7 cellular contexts compared by ENCODE assay signal in genomic region chr12:54294152-54294913, GRCh38. TPM values are rescaled to one million over a fixed set of nuclear protein-coding genes. Genes with fewer than 3 reads are reported as not detected.
DNase-seq lines count a peak whose midpoint lies in the region; ATAC-seq, FAIRE-seq and TF ChIP-seq lines count a peak whose summit lies in the region.

No MANE protein-coding gene starts in this region.

- peaks cover 5% of the 10 kb centered on the region for H3K4me1 ChIP-seq in keratinocyte (ENCODE audit: control insufficient read depth, extremely low read depth, insufficient read depth, low read length)

- H3K27ac ChIP-seq in brain microvascular endothelial cell (no peak overlapping the region), keratinocyte (ENCODE audit: control insufficient read depth, insufficient read depth, low read length) (no peak overlapping the region)

- H3K4me3 Mint-ChIP-seq in T-helper 2 cell treated with Interferon-gamma antibody and Interleukin-4, amounts not matched to agents 5 μg/mL and 100 μg/mL, for 36 hours = no peak overlapping the region

- no peaks in the 10 kb centered on the region for H3K9me1 ChIP-seq in keratinocyte (ENCODE audit: control insufficient read depth, extremely low read depth, insufficient read depth, low read length)

- dilution Hi-C loops in keratinocyte (cut with MboI; ENCODE audit: extremely low pct_ligation_motif_present, low sequenced_read_pairs) = no loop called here

- H3K36me3 ChIP-seq in brain microvascular endothelial cell (replicated peaks) (no peaks in the 10 kb centered on the region), keratinocyte (ENCODE audit: control insufficient read depth in 2 of 2, extremely low read depth in 1 of 2, insufficient read depth in 2 of 2, low read length in 2 of 2) (no peaks in the 10 kb centered on the region)

- H3K27me3 Mint-ChIP-seq in T-helper 2 cell treated with Interferon-gamma antibody and Interleukin-4, amounts not matched to agents 5 μg/mL and 100 μg/mL, for 36 hours (ENCODE audit: low read depth) = peaks cover 15% of the 10 kb centered on the region

- no peaks in the 10 kb centered on the region for H3K9me3 ChIP-seq in keratinocyte (ENCODE audit: control insufficient read depth, low read depth, low read length)

- H3K27me3 ChIP-seq in brain microvascular endothelial cell (replicated peaks) = peaks cover 9% of the 10 kb centered on the region
- H3K27me3 ChIP-seq in keratinocyte (ENCODE audit: control insufficient read depth, extremely low read depth, insufficient read depth, low read length) = no peaks in the 10 kb centered on the region

- H3K36me3 Mint-ChIP-seq in T-helper 2 cell treated with Interferon-gamma antibody and Interleukin-4, amounts not matched to agents 5 μg/mL and 100 μg/mL, for 36 hours (ENCODE audit: low read depth) = no peaks in the 10 kb centered on the region

- H3K9me3 Mint-ChIP-seq in T-helper 2 cell treated with Interferon-gamma antibody and Interleukin-4, amounts not matched to agents 5 μg/mL and 100 μg/mL, for 36 hours = no peaks in the 10 kb centered on the region

- no peak for DNase-seq in GM12864 (ENCODE audit: low read depth)
- DNase-seq in HK-2 (ENCODE audit: unreplicated experiment) = peak; percentile 53
- peak; percentile 44 for DNase-seq in T-helper 2 cell treated with Interferon-gamma antibody and Interleukin-4, amounts not matched to agents 5 μg/mL and 100 μg/mL, for 36 hours (ENCODE audit: low spot score)
- no peak for DNase-seq in brain microvascular endothelial cell
- no peak for DNase-seq in keratinocyte (ENCODE audit: low read depth, low spot score)
- DNase-seq in stimulated activated CD4-positive, alpha-beta T cell treated with anti-CD3 and anti-CD28 coated beads, Interleukin-4, amount 100 ng/mL, for 24 hours = peak; percentile 64

- ATAC-seq in GM19467 (IDR thresholded peaks at IDR 0.05; ENCODE audit: unreplicated experiment) = no peak

- H2AFZ ChIP-seq in keratinocyte (ENCODE audit: control insufficient read depth, low read length) = no peak overlapping the region

- no peak overlapping the region for H3K4me2 ChIP-seq in keratinocyte (ENCODE audit: control insufficient read depth, extremely low read depth, insufficient read depth, low read depth, low read length)

- H3K27ac Mint-ChIP-seq in T-helper 2 cell treated with Interferon-gamma antibody and Interleukin-4, amounts not matched to agents 5 μg/mL and 100 μg/mL, for 36 hours = no peak overlapping the region

- H4K20me1 ChIP-seq in keratinocyte (ENCODE audit: control insufficient read depth, extremely low read depth, insufficient read depth, low read length) = no peaks in the 10 kb centered on the region

- no peak for FAIRE-seq in keratinocyte (lab: Jason Lieb, UNC)

- H3K9ac ChIP-seq in keratinocyte (ENCODE audit: control insufficient read depth, extremely low read depth, insufficient read depth, low read length) = no peak overlapping the region

- in situ Hi-C loops in brain microvascular endothelial cell (cut with HindIII; ENCODE audit: low pct_ligation_motif_present, low sequenced_read_pairs) = loop anchor here (5.0 kb wide), 1 partner anchor 68 kb away; the partner anchor contains the start of gene GPR84

- H3K4me3 ChIP-seq in GM12864 (ENCODE audit: low read depth, low read length) (no peak overlapping the region), brain microvascular endothelial cell (ENCODE audit: low read depth, low read length) (no peak overlapping the region), keratinocyte (ENCODE audit: control insufficient read depth in 2 of 3, extremely low read depth in 1 of 3, insufficient read depth in 2 of 3, low read depth in 1 of 3, low read length in 3 of 3) (no peak overlapping the region)

- peaks cover 2% of the 10 kb centered on the region for H3K4me1 Mint-ChIP-seq in T-helper 2 cell treated with Interferon-gamma antibody and Interleukin-4, amounts not matched to agents 5 μg/mL and 100 μg/mL, for 36 hours (ENCODE audit: low read depth)

- TF ChIP-seq CTCF in GM12864 (IDR thresholded peaks at IDR 0.05; ENCODE audit: low read depth, low read length, missing control alignments) = peak; percentile 91
- peak; percentile 88 for TF ChIP-seq CTCF in brain microvascular endothelial cell (IDR thresholded peaks at IDR 0.05; ENCODE audit: low read depth, low read length, missing control alignments)
- TF ChIP-seq CTCF in keratinocyte (optimal IDR thresholded peaks at IDR 0.05 in 1 of 3, IDR thresholded peaks at IDR 0.05 in 1 of 3, conservative IDR thresholded peaks at IDR 0.05 in 1 of 3; ENCODE audit: extremely low read depth in 1 of 3, insufficient read depth in 2 of 3, low read length in 3 of 3) = peak; percentile 83 to 91 (median 83)

- no peaks in the 10 kb centered on the region for H3K79me2 ChIP-seq in keratinocyte (ENCODE audit: control insufficient read depth, insufficient read depth, low read length)

RNA-seq across cellular contexts. Expression of gene NFE2, which starts 6.5 kb away (rescaled TPM):
- polyA plus RNA-seq in keratinocyte = 0.09 to 0.42 TPM (median 0.25 TPM) in 3 replicates
- polyA plus RNA-seq in keratinocyte (2011; ENCODE audit: low read depth) = not detected
- polyA plus RNA-seq in keratinocyte (2011; cell fraction: cytosol; rRNA removed) = 0.16 and 0.19 TPM in 2 replicates
- polyA plus RNA-seq in keratinocyte (2011; cell fraction: nucleus; rRNA removed) = 0.20 and 0.22 TPM in 2 replicates
- 0.06 and 0.17 TPM in 2 replicates for polyA plus RNA-seq in keratinocyte (2012; ENCODE audit: low replicate concordance)
- 0.10 TPM in 1 of 3 replicates, not detected in the others for polyA minus RNA-seq in keratinocyte
- not detected for polyA minus RNA-seq in keratinocyte (2011; cell fraction: cytosol; rRNA and poly(A)+ RNA removed)
- polyA minus RNA-seq in keratinocyte (2011; cell fraction: nucleus; rRNA and poly(A)+ RNA removed) = not detected in 2 replicates

RNA-seq across cellular contexts. Expression of gene HNRNPA1, which starts 13.8 kb away (rescaled TPM):
- polyA plus RNA-seq in keratinocyte = 269 to 1,061 TPM (median 583 TPM) in 3 replicates
- polyA plus RNA-seq in keratinocyte (2011; ENCODE audit: low read depth) = 866 TPM
- polyA plus RNA-seq in keratinocyte (2011; cell fraction: cytosol; rRNA removed) = 514 and 556 TPM in 2 replicates
- 391 and 470 TPM in 2 replicates for polyA plus RNA-seq in keratinocyte (2011; cell fraction: nucleus; rRNA removed)
- 660 and 1,102 TPM in 2 replicates for polyA plus RNA-seq in keratinocyte (2012; ENCODE audit: low replicate concordance)
- polyA minus RNA-seq in keratinocyte = 134 to 550 TPM (median 267 TPM) in 3 replicates
- polyA minus RNA-seq in keratinocyte (2011; cell fraction: cytosol; rRNA and poly(A)+ RNA removed) = 319 TPM
- 117 and 201 TPM in 2 replicates for polyA minus RNA-seq in keratinocyte (2011; cell fraction: nucleus; rRNA and poly(A)+ RNA removed)

RNA-seq across cellular contexts. Expression of gene CBX5, which starts 14.4 kb away (rescaled TPM):
- 15.5 to 25.8 TPM (median 23.3 TPM) in 3 replicates for polyA plus RNA-seq in keratinocyte
- 20.2 TPM for polyA plus RNA-seq in keratinocyte (2011; ENCODE audit: low read depth)
- polyA plus RNA-seq in keratinocyte (2011; cell fraction: cytosol; rRNA removed) = 9.9 and 17.5 TPM in 2 replicates
- polyA plus RNA-seq in keratinocyte (2011; cell fraction: nucleus; rRNA removed) = 19.6 and 22.4 TPM in 2 replicates
- 9.0 and 20.1 TPM in 2 replicates for polyA plus RNA-seq in keratinocyte (2012; ENCODE audit: low replicate concordance)
- 32.0 to 66.7 TPM (median 33.1 TPM) in 3 replicates for polyA minus RNA-seq in keratinocyte
- polyA minus RNA-seq in keratinocyte (2011; cell fraction: cytosol; rRNA and poly(A)+ RNA removed) = 20.5 TPM
- polyA minus RNA-seq in keratinocyte (2011; cell fraction: nucleus; rRNA and poly(A)+ RNA removed) = 14.8 and 32.6 TPM in 2 replicates

RNA-seq across cellular contexts. Expression of gene COPZ1, which starts 30.6 kb away (rescaled TPM):
- polyA plus RNA-seq in keratinocyte = 208 to 280 TPM (median 237 TPM) in 3 replicates
- polyA plus RNA-seq in keratinocyte (2011; ENCODE audit: low read depth) = 136 TPM
- 168 and 272 TPM in 2 replicates for polyA plus RNA-seq in keratinocyte (2011; cell fraction: cytosol; rRNA removed)
- polyA plus RNA-seq in keratinocyte (2011; cell fraction: nucleus; rRNA removed) = 102 and 115 TPM in 2 replicates
- polyA plus RNA-seq in keratinocyte (2012; ENCODE audit: low replicate concordance) = 182 and 216 TPM in 2 replicates
- polyA minus RNA-seq in keratinocyte = 51.4 to 134 TPM (median 129 TPM) in 3 replicates
- polyA minus RNA-seq in keratinocyte (2011; cell fraction: cytosol; rRNA and poly(A)+ RNA removed) = 164 TPM
- 44.7 and 81.6 TPM in 2 replicates for polyA minus RNA-seq in keratinocyte (2011; cell fraction: nucleus; rRNA and poly(A)+ RNA removed)

Comparison
In these comparisons a context has a peak if more than half of its experiments do, and no peak if none do; other contexts are left out.
1. DNase-seq: peak in HK-2 (single experiment), T-helper 2 cell treated with Interferon-gamma antibody and Interleukin-4, amounts not matched to agents 5 μg/mL and 100 μg/mL, for 36 hours (single experiment) and stimulated activated CD4-positive, alpha-beta T cell treated with anti-CD3 and anti-CD28 coated beads, Interleukin-4, amount 100 ng/mL, for 24 hours (single experiment); none in GM12864 (single experiment), brain microvascular endothelial cell (single experiment) and keratinocyte (single experiment).
2. Peak in every context shown above with its lines, with median percentiles within 50 percentile points of each other: CTCF ChIP-seq.